Comparison of ENCODE assay signal across 8 cellular contexts in genomic region chr1:9425859-9426258, GRCh38.
DNase-seq lines count a peak whose midpoint lies in the region; ATAC-seq and TF ChIP-seq lines count a peak whose summit lies in the region.

No MANE protein-coding gene starts in this region.

- peaks cover 6% of the 10 kb centered on the region for H3K36me3 Mint-ChIP-seq in CD4-positive, alpha-beta T cell (ENCODE audit: low read depth)
- H3K36me3 Mint-ChIP-seq in activated CD8-positive, alpha-beta T cell treated with anti-CD3 and anti-CD28 coated beads for 36 hours (ENCODE audit: low read depth), result peaks cover 2% of the 10 kb centered on the region

- no peaks in the 10 kb centered on the region for H3K27me3 ChIP-seq in CD4-positive, alpha-beta T cell (ENCODE audit: control insufficient read depth, insufficient read depth, low read length)
- no peaks in the 10 kb centered on the region for H3K27me3 ChIP-seq in prostate gland (replicated peaks; ENCODE audit: insufficient read depth)

- H3K27ac Mint-ChIP-seq in CD4-positive, alpha-beta T cell, result peak overlapping the region; percentile 92
- H3K27ac Mint-ChIP-seq in activated CD8-positive, alpha-beta T cell treated with anti-CD3 and anti-CD28 coated beads for 36 hours, result peak overlapping the region; percentile 19

- H3K9me3 ChIP-seq in CD4-positive, alpha-beta T cell (ENCODE audit: control insufficient read depth, low read length), result no peaks in the 10 kb centered on the region
- H3K9me3 ChIP-seq in prostate gland, result no peaks in the 10 kb centered on the region

- no peak for TF ChIP-seq CTCF in CD4-positive, alpha-beta T cell (IDR thresholded peaks at IDR 0.05)
- no peak for TF ChIP-seq CTCF in activated CD8-positive, alpha-beta T cell treated with anti-CD3 and anti-CD28 coated beads for 36 hours (IDR thresholded peaks at IDR 0.05)
- TF ChIP-seq CTCF in prostate gland (IDR thresholded peaks at IDR 0.05), result no peak

- CTCF ChIA-PET in CD4-positive, alpha-beta T cell (lab: Charles Lee), result interaction anchor here (0.9 to 1.4 kb wide), 4 partner anchors 30 to 283 kb away, joined by 3 to 6 read pairs (median 3); no protein-coding TSS in a partner anchor
- CTCF ChIA-PET in activated CD8-positive, alpha-beta T cell treated with anti-CD3 and anti-CD28 coated beads for 36 hours (lab: Charles Lee), result interaction anchor here (0.7 to 3.0 kb wide), 3 partner anchors 13 to 137 kb away, joined by 4 to 14 read pairs (median 7); no protein-coding TSS in a partner anchor

- peak; percentile 1 for ATAC-seq in CD4-positive, alpha-beta T cell (ENCODE audit: poor library complexity)
- ATAC-seq in HG03175 (IDR thresholded peaks at IDR 0.05; ENCODE audit: unreplicated experiment) (peak; percentile 15), GM19452 (IDR thresholded peaks at IDR 0.05; ENCODE audit: unreplicated experiment) (no peak)
- ATAC-seq in activated CD8-positive, alpha-beta T cell treated with anti-CD3 and anti-CD28 coated beads for 36 hours, result no peak

- intact Hi-C loops in CD4-positive, alpha-beta T cell (cut with DNase I, micrococcal nuclease), result loop anchor here (1.0 to 5.0 kb wide), 5 partner anchors 14 to 1047 kb away; partner anchors contain the start of genes DFFA (in 1 of the 2), GPR157 (in 1 of the 2) and H6PD (in 1 of the 2)
- intact Hi-C loops in activated CD8-positive, alpha-beta T cell treated with anti-CD3 and anti-CD28 coated beads for 36 hours (cut with micrococcal nuclease), result loop anchor here (2.0 kb wide), 1 partner anchor 13 kb away; no protein-coding TSS in a partner anchor
- intact Hi-C loops in prostate gland (cut with DNase I), result loop anchor here (5.0 kb wide), 1 partner anchor 49 kb away; no protein-coding TSS in a partner anchor

- 71% methylated on average over 7 of the region's 7 CpGs for WGBS in prostate gland

- peak overlapping the region; percentile 51 for H3K27ac ChIP-seq in CD4-positive, alpha-beta T cell (ENCODE audit: low read depth, low read length)
- H3K27ac ChIP-seq in prostate gland, result no peak overlapping the region

- TF ChIP-seq POLR2A in prostate gland (IDR thresholded peaks at IDR 0.05), result no peak

- peak in 2 of 10 experiments; percentile 9 to 38 for DNase-seq in CD4-positive, alpha-beta T cell
- peak; percentile 26 for DNase-seq in GM19238 (ENCODE audit: insufficient read length, low spot score)
- DNase-seq in activated CD8-positive, alpha-beta T cell treated with anti-CD3 and anti-CD28 coated beads for 36 hours, result peak; percentile 30
- no peak for DNase-seq in activated effector memory CD4-positive, alpha-beta T cell treated with anti-CD3 and anti-CD28 coated beads, Interleukin-2, amount 50 U/mL, for 16 hours
- DNase-seq in stimulated activated naive CD4-positive, alpha-beta T cell (lab: John Stamatoyannopoulos, UW), result no peak
- no peak for DNase-seq in prostate gland (ENCODE audit: low spot score)

- H3K36me3 ChIP-seq in prostate gland, result no peaks in the 10 kb centered on the region

- peaks cover 5% of the 10 kb centered on the region for H3K4me1 ChIP-seq in prostate gland (replicated peaks)

- POLR2A ChIA-PET in CD4-positive, alpha-beta T cell (lab: Charles Lee), result interaction anchor here (0.9 to 1.6 kb wide), 6 partner anchors 13 to 547 kb away, joined by 3 to 8 read pairs (median 4); partner anchors contain the start of genes ENO1 and H6PD
- POLR2A ChIA-PET in activated CD8-positive, alpha-beta T cell treated with anti-CD3 and anti-CD28 coated beads for 36 hours (lab: Charles Lee), result interaction anchor here (0.6 to 2.6 kb wide), 7 partner anchors 12 to 256 kb away, joined by 3 to 17 read pairs (median 3); no protein-coding TSS in a partner anchor

- H3K27me3 Mint-ChIP-seq in CD4-positive, alpha-beta T cell, result no peaks in the 10 kb centered on the region
- H3K27me3 Mint-ChIP-seq in activated CD8-positive, alpha-beta T cell treated with anti-CD3 and anti-CD28 coated beads for 36 hours, result peaks cover 16% of the 10 kb centered on the region

- no peaks in the 10 kb centered on the region for H3K9me3 Mint-ChIP-seq in CD4-positive, alpha-beta T cell
- H3K9me3 Mint-ChIP-seq in activated CD8-positive, alpha-beta T cell treated with anti-CD3 and anti-CD28 coated beads for 36 hours, result no peaks in the 10 kb centered on the region

- peak overlapping the region; percentile 75 for H3K4me3 Mint-ChIP-seq in CD4-positive, alpha-beta T cell
- H3K4me3 Mint-ChIP-seq in activated CD8-positive, alpha-beta T cell treated with anti-CD3 and anti-CD28 coated beads for 36 hours, result peak overlapping the region; percentile 40

- H3K4me1 Mint-ChIP-seq in CD4-positive, alpha-beta T cell (ENCODE audit: low read depth), result peaks cover 73% of the 10 kb centered on the region
- peaks cover 49% of the 10 kb centered on the region for H3K4me1 Mint-ChIP-seq in activated CD8-positive, alpha-beta T cell treated with anti-CD3 and anti-CD28 coated beads for 36 hours (ENCODE audit: low read depth)

- H3K4me3 ChIP-seq in prostate gland, result no peak overlapping the region

Comparison
In these comparisons a context has a peak if more than half of its experiments do, and no peak if none do; other contexts are left out.
1. ATAC-seq: peak in CD4-positive, alpha-beta T cell (single experiment) and HG03175 (single experiment); none in activated CD8-positive, alpha-beta T cell treated with anti-CD3 and anti-CD28 coated beads for 36 hours (single experiment) and GM19452 (single experiment).
2. DNase-seq: peak in GM19238 (single experiment) and activated CD8-positive, alpha-beta T cell treated with anti-CD3 and anti-CD28 coated beads for 36 hours (single experiment); none in activated effector memory CD4-positive, alpha-beta T cell treated with anti-CD3 and anti-CD28 coated beads, Interleukin-2, amount 50 U/mL, for 16 hours (single experiment), stimulated activated naive CD4-positive, alpha-beta T cell (0 of 6) and prostate gland (single experiment).